8 cellular contexts compared by ENCODE assay signal in genomic region chr12:120687570-120688289, GRCh38. TPM values are rescaled to one million over a fixed set of nuclear protein-coding genes. Genes with fewer than 3 reads are reported as not detected.
A peak's percentile ranks its signal among the peaks of the same experiment; 100 is the strongest.
DNase-seq lines count a peak whose midpoint lies in the region; ATAC-seq and TF ChIP-seq lines count a peak whose summit lies in the region.

No MANE protein-coding gene starts in this region.

- H3K9ac ChIP-seq in muscle layer of colon (ENCODE audit: low read length) = peak overlapping the region; percentile 16

- no peaks in the 10 kb centered on the region for H3K27me3 ChIP-seq in H7 (ENCODE audit: control insufficient read depth, insufficient read depth, low read length)
- H3K27me3 ChIP-seq in muscle layer of colon (ENCODE audit: control insufficient read depth in 1 of 2, insufficient read depth in 2 of 2, low read length in 2 of 2) = no peaks in the 10 kb centered on the region
- H3K27me3 ChIP-seq in transverse colon = no peaks in the 10 kb centered on the region

- ATAC-seq in sciatic nerve = no peak

- no peaks in the 10 kb centered on the region for H3K27me3 Mint-ChIP-seq in T-helper 2 cell treated with Interferon-gamma antibody and Interleukin-4, amounts not matched to agents 5 μg/mL and 100 μg/mL, for 36 hours (ENCODE audit: low read depth)

- H3K4me3 ChIP-seq in H7 (ENCODE audit: insufficient read depth, low read depth, low read length) (peak overlapping the region; percentile 88), coronary artery (peak overlapping the region; percentile 90), muscle layer of colon (ENCODE audit: low read depth in 1 of 2, low read length in 2 of 2) (peak overlapping the region; percentile 84 to 88), transverse colon (peak overlapping the region; percentile 75 to 99 (median 84))

- WGBS in transverse colon (ENCODE audit: low coverage in 1 of 2), 2 donors = 0% methylated on average over 9 to 31 of the region's 31 CpGs

- H3K27ac ChIP-seq in coronary artery = peak overlapping the region; percentile 96 to 97
- peak overlapping the region; percentile 87 for H3K27ac ChIP-seq in muscle layer of colon (ENCODE audit: low read depth, low read length)
- peak overlapping the region; percentile 94 to 98 (median 96) for H3K27ac ChIP-seq in transverse colon

- H3K4me3 Mint-ChIP-seq in T-helper 2 cell treated with Interferon-gamma antibody and Interleukin-4, amounts not matched to agents 5 μg/mL and 100 μg/mL, for 36 hours = peak overlapping the region; percentile 92

- no peak for TF ChIP-seq POLR2A in transverse colon (IDR thresholded peaks at IDR 0.05)

- H3K27ac Mint-ChIP-seq in T-helper 2 cell treated with Interferon-gamma antibody and Interleukin-4, amounts not matched to agents 5 μg/mL and 100 μg/mL, for 36 hours = peak overlapping the region; percentile 58

- in situ Hi-C loops in transverse colon (cut with MboI; ENCODE audit: low pct_ligation_motif_present in 1 of 4, low pct_unique_long_range_greater_than_20kb in 1 of 4, low sequenced_read_pairs in 3 of 4) = no loop called here

- no peaks in the 10 kb centered on the region for H3K9me3 ChIP-seq in muscle layer of colon (ENCODE audit: low read length)
- no peaks in the 10 kb centered on the region for H3K9me3 ChIP-seq in transverse colon

- DNase-seq in H7 (no peak), coronary artery (ENCODE audit: low spot score) (no peak), transverse colon (peak; percentile 40), NCI-H510A treated with DMSO at 0.1 percent for 48 hours (lab: John Stamatoyannopoulos, UW) (no peak), sciatic nerve (ENCODE audit: low spot score) (no peak), NCI-H1105 treated with DMSO at 0.1 percent for 48 hours (lab: John Stamatoyannopoulos, UW) (no peak)
- DNase-seq in T-helper 2 cell treated with Interferon-gamma antibody and Interleukin-4, amounts not matched to agents 5 μg/mL and 100 μg/mL, for 36 hours (ENCODE audit: low spot score) = peak; percentile 28

- H3K36me3 Mint-ChIP-seq in T-helper 2 cell treated with Interferon-gamma antibody and Interleukin-4, amounts not matched to agents 5 μg/mL and 100 μg/mL, for 36 hours (ENCODE audit: low read depth) = peaks cover 12% of the 10 kb centered on the region

- H3K4me1 Mint-ChIP-seq in T-helper 2 cell treated with Interferon-gamma antibody and Interleukin-4, amounts not matched to agents 5 μg/mL and 100 μg/mL, for 36 hours (ENCODE audit: low read depth) = peaks cover 59% of the 10 kb centered on the region

- intact Hi-C loops in transverse colon (cut with DNase I; ENCODE audit: low total_unique reads) = no loop called here
- intact Hi-C loops in sciatic nerve (cut with DNase I) = no loop called here

- no peaks in the 10 kb centered on the region for H3K9me3 Mint-ChIP-seq in T-helper 2 cell treated with Interferon-gamma antibody and Interleukin-4, amounts not matched to agents 5 μg/mL and 100 μg/mL, for 36 hours

- H3K4me1 ChIP-seq in muscle layer of colon (ENCODE audit: insufficient read depth, low read length) (peaks cover 25% of the 10 kb centered on the region), transverse colon (peaks cover 40 to 56% (median 46%) of the 10 kb centered on the region in 4 donors)

- TF ChIP-seq EP300 in transverse colon (IDR thresholded peaks at IDR 0.05; ENCODE audit: low read depth) = no peak

- H3K36me3 ChIP-seq in H7 (replicated peaks; ENCODE audit: control insufficient read depth, insufficient read depth, low read length) (no peaks in the 10 kb centered on the region), muscle layer of colon (ENCODE audit: insufficient read depth, low read length) (no peaks in the 10 kb centered on the region), transverse colon (no peaks in the 10 kb centered on the region)

- TF ChIP-seq CTCF in coronary artery (IDR thresholded peaks at IDR 0.05) = no peak
- no peak for TF ChIP-seq CTCF in transverse colon (IDR thresholded peaks at IDR 0.05)

RNA-seq across cellular contexts. Expression of gene MLEC, which starts 0.8 kb away (rescaled TPM):
- total RNA-seq in H7 (2014; rRNA removed; shearing (Covaris generic)) = 142 and 181 TPM in 2 replicates
- total RNA-seq in transverse colon = 100 to 1,000 TPM in 3 of 4 donors, 10 to 100 TPM in 1; 75.6 to 153 (median 130) TPM
- total RNA-seq in sciatic nerve = 86.9 TPM

RNA-seq across cellular contexts. Expression of gene UNC119B, which starts 22.5 kb away (rescaled TPM):
- total RNA-seq in H7 (2014; rRNA removed; shearing (Covaris generic)) = 15.8 and 26.4 TPM in 2 replicates
- 10 to 100 TPM in 3 of 4 donors, 1 to 10 TPM in 1; 9.8 to 25.4 (median 21.5) TPM for total RNA-seq in transverse colon
- 22.9 TPM for total RNA-seq in sciatic nerve

RNA-seq across cellular contexts. Expression of gene ACADS, which starts 37.9 kb away (rescaled TPM):
- total RNA-seq in H7 (2014; rRNA removed; shearing (Covaris generic)) = 14.0 and 16.0 TPM in 2 replicates
- total RNA-seq in transverse colon = 100 to 1,000 TPM; 224 to 338 (median 297) TPM
- total RNA-seq in sciatic nerve = 14.2 TPM

RNA-seq across cellular contexts. Expression of gene CABP1, which starts 47.3 kb away (rescaled TPM):
- total RNA-seq in H7 (2014; rRNA removed; shearing (Covaris generic)) = 4.4 and 6.0 TPM in 2 replicates
- 1 to 10 TPM in 2 of 4 donors, under 1 TPM in 1, not detected in 1; 0.60 to 7.5 (median 4.4) TPM for total RNA-seq in transverse colon
- 2.3 TPM for total RNA-seq in sciatic nerve

Comparison
In these comparisons a context has a peak if more than half of its experiments do, and no peak if none do; other contexts are left out.
1. DNase-seq: peak in T-helper 2 cell treated with Interferon-gamma antibody and Interleukin-4, amounts not matched to agents 5 μg/mL and 100 μg/mL, for 36 hours (single experiment) and transverse colon (single experiment); none in H7 (single experiment), coronary artery (single experiment), NCI-H510A treated with DMSO at 0.1 percent for 48 hours (single experiment), sciatic nerve (single experiment) and NCI-H1105 treated with DMSO at 0.1 percent for 48 hours (single experiment).
2. RNA of gene ACADS, which starts 37.9 kb away (total RNA-seq): 224 to 338 TPM in transverse colon; 14.0 to 16.0 TPM in H7 and 14.2 TPM in sciatic nerve (single experiment); every median in the first group is over 10 times any median in the second.
3. Peak in every context shown above with its lines, with median percentiles within 50 percentile points of each other: H3K4me3 ChIP-seq and H3K27ac ChIP-seq.